1 cellular context compared by ENCODE assay signal in genomic region chr11:128547946-128548654, GRCh38.
TF ChIP-seq lines count a peak whose summit lies in the region.

No MANE protein-coding gene starts in this region.

TF ChIP-seq in IMR-90, 13 proteins besides CTCF, POLR2A, EP300 and RAD21:
- TF ChIP-seq USF2 (IDR thresholded peaks at IDR 0.05; ENCODE audit: low read depth, low read length) (no peak), RFX5 (IDR thresholded peaks at IDR 0.05; ENCODE audit: low read depth, low read length) (no peak), CHD1 (IDR thresholded peaks at IDR 0.05; ENCODE audit: low read depth, low read length) (no peak), BHLHE40 (IDR thresholded peaks at IDR 0.05; ENCODE audit: low read depth, low read length) (no peak), CEBPB (IDR thresholded peaks at IDR 0.05; ENCODE audit: low read depth, low read length) (no peak)
